In genomic region chr10:110723224-110723891, GRCh38 we compare ENCODE assay signal across 17 cellular contexts.
DNase-seq lines count a peak whose midpoint lies in the region; ATAC-seq lines count a peak whose summit lies in the region.
"Had no signal": no experiment of that assay in that cellular context is flagged by ENCODE, and none has a peak within 500 bp of the region (broad histone marks: within the 10 kb centered on the region; RNA-seq: fewer than 3 reads in every experiment).

No MANE protein-coding gene starts in this region.

- POLR2A ChIA-PET in CD4-positive, alpha-beta memory T cell (lab: Charles Lee; ENCODE audit: partially characterized antibody) = no interaction called here

- intact Hi-C loops in CD4-positive, alpha-beta memory T cell (cut with micrococcal nuclease) = no loop called here

- no peaks in the 10 kb centered on the region for H3K27me3 Mint-ChIP-seq in CD4-positive, alpha-beta memory T cell
- H3K27me3 Mint-ChIP-seq in activated T-helper 17 cell treated with anti-CD3 and anti-CD28 coated beads, Interleukin-2, amount 50 U/mL, for 72 hours = no peaks in the 10 kb centered on the region
- H3K27me3 Mint-ChIP-seq: activated CD4-positive, alpha-beta T cell treated with anti-CD3 and anti-CD28 coated beads, Interleukin-2, amount 10 ng/mL, durations not matched to agents 24 days and 14 days had no signal

- H3K9me3 ChIP-seq in CD4-positive, alpha-beta memory T cell (ENCODE audit: control insufficient read depth in 1 of 2, low read length in 2 of 2) = no peaks in the 10 kb centered on the region
- H3K9me3 ChIP-seq: breast epithelium, stomach had no signal

- H3K4me1 ChIP-seq in CD4-positive, alpha-beta memory T cell (ENCODE audit: insufficient read depth, low read length) = peaks cover 38% of the 10 kb centered on the region
- H3K4me1 ChIP-seq: breast epithelium, stomach had no signal

- peaks cover 33 to 47% (median 38%) of the 10 kb centered on the region in 4 donors for H3K4me1 Mint-ChIP-seq in CD4-positive, alpha-beta memory T cell
- peaks cover 29% of the 10 kb centered on the region for H3K4me1 Mint-ChIP-seq in activated T-helper 17 cell treated with anti-CD3 and anti-CD28 coated beads, Interleukin-2, amount 50 U/mL, for 72 hours

- H3K27me3 ChIP-seq in CD4-positive, alpha-beta memory T cell (ENCODE audit: insufficient read depth, low read length) = no peaks in the 10 kb centered on the region
- H3K27me3 ChIP-seq: breast epithelium had no signal

- peaks cover 0 to 1% (median 0%) of the 10 kb centered on the region in 8 donors for H3K9me3 Mint-ChIP-seq in CD4-positive, alpha-beta memory T cell
- no peaks in the 10 kb centered on the region for H3K9me3 Mint-ChIP-seq in activated T-helper 17 cell treated with anti-CD3 and anti-CD28 coated beads, Interleukin-2, amount 50 U/mL, for 72 hours
- H3K9me3 Mint-ChIP-seq: activated CD4-positive, alpha-beta T cell treated with anti-CD3 and anti-CD28 coated beads, Interleukin-2, amount 10 ng/mL, durations not matched to agents 24 days and 14 days; activated T-helper 2 cell treated with anti-CD3 and anti-CD28 coated beads, Interferon-gamma antibody, Interleukin-2, Interleukin-4, amounts not matched to agents 10 μg/mL and 5 μg/mL and 100 μg/mL, durations not matched to agents 14 hours and 24 hours and 36 hours had no signal

- CTCF ChIA-PET in CD4-positive, alpha-beta memory T cell (lab: Charles Lee; ENCODE audit: partially characterized antibody) = no interaction called here

- peak overlapping the region in 6 of 7 donors; percentile 76 to 92 (median 88) for H3K27ac Mint-ChIP-seq in CD4-positive, alpha-beta memory T cell
- peak overlapping the region; percentile 66 for H3K27ac Mint-ChIP-seq in activated T-helper 17 cell treated with anti-CD3 and anti-CD28 coated beads, Interleukin-2, amount 50 U/mL, for 72 hours
- H3K27ac Mint-ChIP-seq: activated CD4-positive, alpha-beta T cell treated with anti-CD3 and anti-CD28 coated beads, Interleukin-2, amount 10 ng/mL, durations not matched to agents 24 days and 14 days; activated T-helper 2 cell treated with anti-CD3 and anti-CD28 coated beads, Interferon-gamma antibody, Interleukin-2, Interleukin-4, amounts not matched to agents 10 μg/mL and 5 μg/mL and 100 μg/mL, durations not matched to agents 14 hours and 24 hours and 36 hours; CD14-positive monocyte had no signal

- no peaks in the 10 kb centered on the region for H3K36me3 ChIP-seq in CD4-positive, alpha-beta memory T cell (ENCODE audit: insufficient read depth, low read length)
- H3K36me3 ChIP-seq: breast epithelium, stomach had no signal

- H3K27ac ChIP-seq in CD4-positive, alpha-beta memory T cell (ENCODE audit: low read depth, low read length) = no peak overlapping the region
- H3K27ac ChIP-seq: breast epithelium, stomach had no signal

- peak overlapping the region in 7 of 8 donors; percentile 25 to 84 (median 76) for H3K4me3 Mint-ChIP-seq in CD4-positive, alpha-beta memory T cell
- peak overlapping the region; percentile 61 for H3K4me3 Mint-ChIP-seq in activated T-helper 17 cell treated with anti-CD3 and anti-CD28 coated beads, Interleukin-2, amount 50 U/mL, for 72 hours
- H3K4me3 Mint-ChIP-seq: activated CD4-positive, alpha-beta T cell treated with anti-CD3 and anti-CD28 coated beads, Interleukin-2, amount 10 ng/mL, durations not matched to agents 24 days and 14 days; CD14-positive monocyte had no signal

- DNase-seq in CD4-positive, alpha-beta memory T cell = no peak
- DNase-seq in HuH-7 (ENCODE audit: low spot score) = no peak
- DNase-seq: mammary epithelial cell; NCI-H146; NCI-H69; stimulated activated CD4-positive, alpha-beta T cell treated with anti-CD3 and anti-CD28 coated beads, Interleukin-4, amount 100 ng/mL, for 4 hours; stomach had no signal

- H3K36me3 Mint-ChIP-seq in CD4-positive, alpha-beta memory T cell = no peaks in the 10 kb centered on the region
- H3K36me3 Mint-ChIP-seq in activated T-helper 17 cell treated with anti-CD3 and anti-CD28 coated beads, Interleukin-2, amount 50 U/mL, for 72 hours (ENCODE audit: low read depth) = no peaks in the 10 kb centered on the region
- H3K36me3 Mint-ChIP-seq: CD14-positive monocyte had no signal

- H3K4me3 ChIP-seq in CD4-positive, alpha-beta memory T cell (ENCODE audit: low read length in 2 of 2) = no peak overlapping the region
- H3K4me3 ChIP-seq: breast epithelium, stomach had no signal

- ATAC-seq in GM18519 (IDR thresholded peaks at IDR 0.05; ENCODE audit: low FRiP score, unreplicated experiment) (peak; percentile 31), HG02938 (IDR thresholded peaks at IDR 0.05; ENCODE audit: unreplicated experiment) (peak; percentile 53), HG03196 (IDR thresholded peaks at IDR 0.05; ENCODE audit: unreplicated experiment) (no peak), GM21515 (IDR thresholded peaks at IDR 0.05; ENCODE audit: unreplicated experiment) (no peak), GM21423 (IDR thresholded peaks at IDR 0.05; ENCODE audit: unreplicated experiment) (no peak)
- peak; percentile 26 for ATAC-seq in activated T-helper 17 cell treated with anti-CD3 and anti-CD28 coated beads, Interleukin-2, amount 50 U/mL, for 72 hours (replicated peaks)

Comparison
In these comparisons a context has a peak if more than half of its experiments do, and no peak if none do; other contexts are left out.
1. ATAC-seq: peak in GM18519 (single experiment), HG02938 (single experiment) and activated T-helper 17 cell treated with anti-CD3 and anti-CD28 coated beads, Interleukin-2, amount 50 U/mL, for 72 hours (single experiment); none in HG03196 (single experiment), GM21515 (single experiment) and GM21423 (single experiment).